ENCODE assay signal across 8 cellular contexts in genomic region chr12:119178544-119179334, GRCh38. TPM values are rescaled to one million over a fixed set of nuclear protein-coding genes. Genes with fewer than 3 reads are reported as not detected.
DNase-seq lines count a peak whose midpoint lies in the region; ATAC-seq, FAIRE-seq and TF ChIP-seq lines count a peak whose summit lies in the region.

Gene HSPB8 (plus strand): TSS chr12:119178931. CDS start chr12:119179313, 382 bp downstream.

- H3K27ac ChIP-seq in endothelial cell of umbilical vein (ENCODE audit: insufficient read depth, low read depth, low read length), result peak within 1 kb of the TSS; percentile 74
- peak within 1 kb of the TSS; percentile 91 to 96 (median 94) for H3K27ac ChIP-seq in upper lobe of left lung

- ATAC-seq in upper lobe of left lung (ENCODE audit: low FRiP score in 2 of 2) (peak; percentile 89 to 96), HG02870 (IDR thresholded peaks at IDR 0.05; ENCODE audit: unreplicated experiment) (no peak), HG02588 (IDR thresholded peaks at IDR 0.05; ENCODE audit: unreplicated experiment) (no peak)

- dilution Hi-C loops in endothelial cell of umbilical vein (cut with MboI; ENCODE audit: extremely low pct_ligation_motif_present, low sequenced_read_pairs), result no loop called here

- DNase-seq in D721Med (ENCODE audit: insufficient read length, low spot score), result peak; percentile 76
- DNase-seq in NCI-H748 (lab: John Stamatoyannopoulos, UW; ENCODE audit: unreplicated experiment), result peak; percentile 65
- DNase-seq in endothelial cell of umbilical vein (ENCODE audit: low read depth, low spot score), result peak; percentile 68
- peak; percentile 44 to 77 for DNase-seq in lung microvascular endothelial cell (ENCODE audit: low read depth in 2 of 2)
- peak; percentile 92 to 96 for DNase-seq in upper lobe of left lung
- no peak for DNase-seq in OCI-M1 (lab: John Stamatoyannopoulos, UW)

- H2AFZ ChIP-seq in endothelial cell of umbilical vein (ENCODE audit: low read depth, low read length), result peak within 1 kb of the TSS; percentile 93

- BruUV-seq in endothelial cell of umbilical vein (replicated peaks; lab: Mats Ljungman, UMichigan), result TSS peak; percentile 74

- no peaks in the 10 kb centered on the region for H3K9me3 ChIP-seq in endothelial cell of umbilical vein (replicated peaks; ENCODE audit: control insufficient read depth, insufficient read depth, low read length)
- H3K9me3 ChIP-seq in upper lobe of left lung, result no peaks in the 10 kb centered on the region

- H3K9ac ChIP-seq in endothelial cell of umbilical vein (replicated peaks; ENCODE audit: extremely low read depth, insufficient read depth, low read length), result peak within 1 kb of the TSS; percentile 53

- 3 to 11% methylated on average over 1 to 33 of the region's 33 CpGs for WGBS in upper lobe of left lung, 2 donors

- H3K27me3 ChIP-seq in endothelial cell of umbilical vein (ENCODE audit: control insufficient read depth in 2 of 2, insufficient read depth in 2 of 2, low read length in 2 of 2) (no peaks in the 10 kb centered on the region), upper lobe of left lung (no peaks in the 10 kb centered on the region)

- no peaks in the 10 kb centered on the region for H3K36me3 ChIP-seq in endothelial cell of umbilical vein (ENCODE audit: control insufficient read depth in 2 of 2, extremely low read depth in 1 of 2, insufficient read depth in 2 of 2, low read length in 2 of 2)
- H3K36me3 ChIP-seq in upper lobe of left lung, result no peaks in the 10 kb centered on the region

- no peak for TF ChIP-seq CTCF in D721Med (IDR thresholded peaks at IDR 0.05; ENCODE audit: insufficient read depth, missing control alignments)
- no peak for TF ChIP-seq CTCF in endothelial cell of umbilical vein (IDR thresholded peaks at IDR 0.05; ENCODE audit: extremely low read depth in 1 of 2, insufficient read depth in 1 of 2, low read depth in 1 of 2, low read length in 2 of 2)
- no peak for TF ChIP-seq CTCF in upper lobe of left lung (IDR thresholded peaks at IDR 0.05)

- POLR2A ChIA-PET in endothelial cell of umbilical vein (lab: Charles Lee), result no interaction called here

- no peaks in the 10 kb centered on the region for H3K79me2 ChIP-seq in endothelial cell of umbilical vein (ENCODE audit: control insufficient read depth, insufficient read depth, low read length)

- TF ChIP-seq EP300 in upper lobe of left lung (IDR thresholded peaks at IDR 0.05), result peak in 1 of 4 donors; percentile 51

- H4K20me1 ChIP-seq in endothelial cell of umbilical vein (replicated peaks; ENCODE audit: control insufficient read depth, extremely low read depth, insufficient read depth, low read length), result no peaks in the 10 kb centered on the region

- H3K9me1 ChIP-seq in endothelial cell of umbilical vein (replicated peaks; ENCODE audit: control insufficient read depth, extremely low read depth, insufficient read depth, low read length), result no peaks in the 10 kb centered on the region

- H3K4me2 ChIP-seq in endothelial cell of umbilical vein (ENCODE audit: insufficient read depth, low read length), result peak within 1 kb of the TSS; percentile 74

- TF ChIP-seq POLR2A in endothelial cell of umbilical vein (IDR thresholded peaks at IDR 0.05; ENCODE audit: low read depth, low read length), result peak; percentile 70
- peak; percentile 66 to 95 (median 88) for TF ChIP-seq POLR2A in upper lobe of left lung (IDR thresholded peaks at IDR 0.05)

- H3K4me1 ChIP-seq in endothelial cell of umbilical vein (ENCODE audit: control insufficient read depth, extremely low read depth, insufficient read depth, low read length), result peaks cover 35% of the 10 kb centered on the region
- peaks cover 19 to 33% (median 28%) of the 10 kb centered on the region in 4 donors for H3K4me1 ChIP-seq in upper lobe of left lung

- FAIRE-seq in D721Med (lab: Jason Lieb, UNC) (no peak), endothelial cell of umbilical vein (lab: Jason Lieb, UNC) (peak; percentile 79)

- H3K4me3 ChIP-seq in endothelial cell of umbilical vein (replicated peaks in 1 of 3; ENCODE audit: insufficient read depth in 1 of 3, low read depth in 1 of 3, low read length in 3 of 3) (peak within 1 kb of the TSS; percentile 37 to 75 (median 42)), upper lobe of left lung (peak within 1 kb of the TSS; percentile 55 to 67 (median 66))

- CTCF ChIA-PET in endothelial cell of umbilical vein (lab: Charles Lee), result interaction anchor here (0.6 to 2.0 kb wide), 8 partner anchors 16 to 1114 kb away, joined by 3 to 5 read pairs (median 3); partner anchors contain the start of gene SUDS3

- intact Hi-C loops in endothelial cell of umbilical vein (cut with micrococcal nuclease), result loop anchor here (1.0 to 5.0 kb wide), 3 partner anchors 26 to 771 kb away; no protein-coding TSS in a partner anchor

TF ChIP-seq in endothelial cell of umbilical vein, 7 proteins besides CTCF, POLR2A, EP300 and RAD21:
- TF ChIP-seq FOS (IDR thresholded peaks at IDR 0.05; ENCODE audit: borderline replicate concordance, insufficient read depth, low read length) (no peak), MAX (IDR thresholded peaks at IDR 0.05; ENCODE audit: insufficient read depth, insufficient read length) (no peak), GATA2 (IDR thresholded peaks at IDR 0.05; ENCODE audit: insufficient read depth, insufficient read length, low read depth, low read length) (no peak), MYC (IDR thresholded peaks at IDR 0.05; ENCODE audit: low read depth, low read length) (no peak), POLR2AphosphoS5 (IDR thresholded peaks at IDR 0.05; ENCODE audit: insufficient read depth, low read depth, low read length) (no peak), EZH2 (IDR thresholded peaks at IDR 0.05; ENCODE audit: borderline replicate concordance, low read depth, low read length, severe bottlenecking) (no peak), JUN (IDR thresholded peaks at IDR 0.05; ENCODE audit: borderline replicate concordance, insufficient read depth, insufficient read length, low read depth) (no peak)
TF ChIP-seq in endothelial cell of umbilical vein: peak in this region for 0.

RNA-seq across cellular contexts. Expression of gene HSPB8, which starts in this region (rescaled TPM):
- total RNA-seq in endothelial cell of umbilical vein (10.1 and 10.8 TPM in 2 replicates), lung microvascular endothelial cell (1.4 and 2.2 TPM in 2 replicates), upper lobe of left lung (10 to 100 TPM; 15.7 to 59.9 (median 39.8) TPM)
- polyA plus RNA-seq in endothelial cell of umbilical vein, result 14.7 and 17.6 TPM in 2 replicates
- 11.0 and 12.1 TPM in 2 replicates for polyA plus RNA-seq in endothelial cell of umbilical vein (2011; cell fraction: cytosol; rRNA removed)
- 6.5 and 8.3 TPM in 2 replicates for polyA plus RNA-seq in endothelial cell of umbilical vein (2011; cell fraction: nucleus; rRNA removed)
- 21.1 and 21.9 TPM in 2 replicates for polyA plus RNA-seq in endothelial cell of umbilical vein (2012)
- 9.5 and 10.0 TPM in 2 replicates for polyA minus RNA-seq in endothelial cell of umbilical vein
- polyA minus RNA-seq in endothelial cell of umbilical vein (2011; cell fraction: cytosol; rRNA and poly(A)+ RNA removed), result 23.6 TPM
- polyA minus RNA-seq in endothelial cell of umbilical vein (2011; cell fraction: nucleus; rRNA and poly(A)+ RNA removed), result 6.8 and 7.5 TPM in 2 replicates

Comparison
In these comparisons a context has a peak if more than half of its experiments do, and no peak if none do; other contexts are left out.
1. ATAC-seq: peak in upper lobe of left lung (2 of 2); none in HG02870 (single experiment) and HG02588 (single experiment).